Comparison of ENCODE assay signal across 19 cellular contexts in the genomic region with DNA sequence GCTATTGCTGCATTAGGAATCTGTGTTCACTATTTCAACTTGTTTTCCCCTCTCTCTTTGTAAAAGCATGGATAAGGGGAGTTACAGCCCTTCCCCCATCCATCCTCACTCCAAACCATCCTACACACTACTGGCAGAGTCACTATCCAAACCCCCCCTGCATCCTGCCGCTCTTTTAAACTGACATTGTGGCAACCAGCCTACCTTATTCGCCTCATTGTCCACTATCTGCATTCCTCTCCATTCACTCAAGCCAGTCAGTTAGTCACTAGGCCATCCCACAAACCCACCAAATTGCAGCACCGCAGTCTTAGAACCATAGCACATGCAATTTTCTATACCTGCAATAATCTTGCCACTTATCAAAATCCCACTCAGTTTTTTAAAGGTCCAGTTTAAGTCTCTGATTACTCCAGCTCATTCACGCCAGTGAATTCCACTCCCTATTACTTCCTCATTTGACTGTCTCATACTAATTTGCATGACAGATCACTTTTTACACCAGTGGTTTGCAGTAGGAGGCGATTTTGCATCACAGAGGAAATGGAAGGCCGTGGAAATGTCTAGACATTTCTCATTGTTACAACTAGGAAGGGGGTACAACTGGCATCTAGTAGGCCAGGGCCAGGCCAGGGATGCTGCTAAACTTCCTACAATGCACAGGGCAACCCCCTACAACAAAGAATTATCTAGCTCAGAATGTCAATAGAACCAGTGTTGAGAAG.
DNase-seq lines count a peak whose midpoint lies in the region; ATAC-seq, FAIRE-seq and TF ChIP-seq lines count a peak whose summit lies in the region.
"Had no signal": no experiment of that assay in that cellular context is flagged by ENCODE, and none has a peak within 500 bp of the region (broad histone marks: within the 10 kb centered on the region; RNA-seq: fewer than 3 reads in every experiment).

No MANE protein-coding gene starts in this region.

- DNase-seq in H9 (no peak), NAMALWA (ENCODE audit: low spot score) (peak; percentile 20), astrocyte of the hippocampus (ENCODE audit: low read depth, low spot score) (peak; percentile 25), progenitor cell of endocrine pancreas (ENCODE audit: low spot score, unreplicated experiment) (no peak), D721Med (ENCODE audit: insufficient read length, low spot score) (no peak), DMS114 treated with DMSO at 0.1 percent for 48 hours (lab: John Stamatoyannopoulos, UW; ENCODE audit: unreplicated experiment) (no peak)
- DNase-seq: activated CD4-positive, alpha-beta T cell treated with anti-CD3 and anti-CD28 coated beads, Interleukin-2, amount 50 U/mL, for 4 hours; activated T-cell treated with anti-CD3 and anti-CD28 coated beads, Interleukin-2, amount 50 U/mL, for 24 hours; heart right ventricle; naive thymus-derived CD4-positive, alpha-beta T cell; NCI-H82; posterior cingulate gyrus had no signal

- H3K23me2 ChIP-seq in H9 (ENCODE audit: insufficient read length, low read depth, low read length, poor library complexity, severe bottlenecking), result no peaks in the 10 kb centered on the region

- H3K27ac ChIP-seq in H9 (ENCODE audit: insufficient read length, low read depth, low read length), result peak overlapping the region; percentile 20
- H3K27ac ChIP-seq: coronary artery, heart right ventricle had no signal

- H4K91ac ChIP-seq in H9 (ENCODE audit: insufficient read length, low read depth, low read length), result no peak overlapping the region

- H3K27me3 Mint-ChIP-seq in H9 (ENCODE audit: low read depth) (peaks cover 4% of the 10 kb centered on the region), progenitor cell of endocrine pancreas (no peaks in the 10 kb centered on the region)
- H3K27me3 Mint-ChIP-seq: activated naive CD4-positive, alpha-beta T cell treated with anti-CD3 and anti-CD28 coated beads, Interleukin-2, amount 50 U/mL, for 24 hours; naive thymus-derived CD4-positive, alpha-beta T cell had no signal

- no peak overlapping the region for H4K8ac ChIP-seq in H9 (replicated peaks; ENCODE audit: insufficient read length, low read depth, low read length)

- H3K56ac ChIP-seq in H9 (ENCODE audit: insufficient read length, low read depth, low read length), result no peak overlapping the region

- no peak overlapping the region for H3K14ac ChIP-seq in H9 (ENCODE audit: insufficient read depth, low read length)

- H2AFZ ChIP-seq in H9 (ENCODE audit: low read length), result no peak overlapping the region

- H3K9me3 ChIP-seq in H9 (ENCODE audit: control insufficient read depth, low read depth, low read length), result no peaks in the 10 kb centered on the region
- H3K9me3 ChIP-seq: heart right ventricle had no signal

- H3K27ac Mint-ChIP-seq in H9, result peak overlapping the region in 1 of 3 experiments; percentile 26; a peak in 4 of 7 replicates
- H3K27ac Mint-ChIP-seq in progenitor cell of endocrine pancreas, result no peak overlapping the region
- H3K27ac Mint-ChIP-seq: activated naive CD4-positive, alpha-beta T cell treated with anti-CD3 and anti-CD28 coated beads, Interleukin-2, amount 50 U/mL, for 24 hours; activated T-cell treated with anti-CD3 and anti-CD28 coated beads, Interleukin-2, amount 50 U/mL, for 24 hours; brain; naive thymus-derived CD4-positive, alpha-beta T cell had no signal

- H3K79me1 ChIP-seq in H9 (ENCODE audit: insufficient read depth, low read depth, low read length, poor library complexity, severe bottlenecking), result no peaks in the 10 kb centered on the region

- FAIRE-seq in D721Med (lab: Jason Lieb, UNC), result no peak
- FAIRE-seq: keratinocyte, TTC549 had no signal

- H3K79me2 ChIP-seq in H9 (ENCODE audit: insufficient read depth, low read length), result no peaks in the 10 kb centered on the region

- WGBS in H9 (ENCODE audit: extremely low coverage, insufficient read length, low lambda C conversion rate), result no CpG with 5 or more reads among the region's 6 CpGs

- no peaks in the 10 kb centered on the region for H3K27me3 ChIP-seq in H9 (ENCODE audit: insufficient read depth, low read length)

- ATAC-seq in GM18868 (IDR thresholded peaks at IDR 0.05; ENCODE audit: unreplicated experiment) (peak; percentile 43), HG02852 (IDR thresholded peaks at IDR 0.05; ENCODE audit: unreplicated experiment) (no peak)
- ATAC-seq: heart right ventricle; naive thymus-derived CD4-positive, alpha-beta T cell had no signal

- H3K36me3 Mint-ChIP-seq in H9 (ENCODE audit: insufficient read depth in 1 of 3, low read depth in 3 of 3) (no peaks in the 10 kb centered on the region), progenitor cell of endocrine pancreas (ENCODE audit: insufficient read depth) (no peaks in the 10 kb centered on the region)
- H3K36me3 Mint-ChIP-seq: activated naive CD4-positive, alpha-beta T cell treated with anti-CD3 and anti-CD28 coated beads, Interleukin-2, amount 50 U/mL, for 24 hours; brain; naive thymus-derived CD4-positive, alpha-beta T cell had no signal

- H2BK120ac ChIP-seq in H9 (ENCODE audit: low read depth, low read length, poor library complexity, severe bottlenecking), result no peak overlapping the region

- peak overlapping the region; percentile 15 for H3K4me2 ChIP-seq in H9 (ENCODE audit: insufficient read depth, insufficient read length, low read length)

- H3K9ac ChIP-seq in H9 (ENCODE audit: extremely low read depth, insufficient read length, low read length), result no peak overlapping the region

- no peak overlapping the region for H2BK12ac ChIP-seq in H9 (ENCODE audit: insufficient read length, low read depth, low read length)

- H3T11ph ChIP-seq in H9 (ENCODE audit: low read length), result no peak overlapping the region

- H2BK5ac ChIP-seq in H9 (ENCODE audit: insufficient read length, low read length), result no peak overlapping the region

- no peak overlapping the region for H2AK5ac ChIP-seq in H9 (ENCODE audit: insufficient read length, low read length)

- no peak overlapping the region for H3K4ac ChIP-seq in H9 (ENCODE audit: low read depth, low read length)

- no peaks in the 10 kb centered on the region for H3K9me3 Mint-ChIP-seq in H9
- H3K9me3 Mint-ChIP-seq in progenitor cell of endocrine pancreas (ENCODE audit: low read depth), result no peaks in the 10 kb centered on the region
- H3K9me3 Mint-ChIP-seq: activated naive CD4-positive, alpha-beta T cell treated with anti-CD3 and anti-CD28 coated beads, Interleukin-2, amount 50 U/mL, for 24 hours; activated T-cell treated with anti-CD3 and anti-CD28 coated beads, Interleukin-2, amount 50 U/mL, for 24 hours; brain; naive thymus-derived CD4-positive, alpha-beta T cell had no signal

- H3K4me1 ChIP-seq in H9 (ENCODE audit: insufficient read depth, low read length), result peaks cover 8% of the 10 kb centered on the region
- H3K4me1 ChIP-seq: heart right ventricle had no signal

- H3K18ac ChIP-seq in H9 (ENCODE audit: insufficient read length, low read depth, low read length), result no peak overlapping the region

- H4K5ac ChIP-seq in H9 (ENCODE audit: insufficient read length, low read depth, low read length), result no peak overlapping the region

- TF ChIP-seq CTCF in H9 (conservative IDR thresholded peaks at IDR 0.05), result no peak
- TF ChIP-seq CTCF in progenitor cell of endocrine pancreas (IDR thresholded peaks at IDR 0.05; ENCODE audit: unreplicated experiment), result no peak
- TF ChIP-seq CTCF in D721Med (IDR thresholded peaks at IDR 0.05; ENCODE audit: insufficient read depth, missing control alignments), result no peak

- H4K20me1 ChIP-seq in H9 (ENCODE audit: control insufficient read depth, insufficient read depth, insufficient read length), result no peaks in the 10 kb centered on the region

- peak overlapping the region in 1 of 2 experiments; percentile 0; a peak in 1 of 5 replicates for H3K4me3 Mint-ChIP-seq in H9
- no peak overlapping the region for H3K4me3 Mint-ChIP-seq in progenitor cell of endocrine pancreas (ENCODE audit: low read depth)
- H3K4me3 Mint-ChIP-seq: activated naive CD4-positive, alpha-beta T cell treated with anti-CD3 and anti-CD28 coated beads, Interleukin-2, amount 50 U/mL, for 24 hours; activated T-cell treated with anti-CD3 and anti-CD28 coated beads, Interleukin-2, amount 50 U/mL, for 24 hours; brain; naive thymus-derived CD4-positive, alpha-beta T cell had no signal

- peaks cover 18% of the 10 kb centered on the region in 2 experiments for H3K4me1 Mint-ChIP-seq in H9
- no peaks in the 10 kb centered on the region for H3K4me1 Mint-ChIP-seq in progenitor cell of endocrine pancreas (ENCODE audit: low read depth)
- H3K4me1 Mint-ChIP-seq: activated naive CD4-positive, alpha-beta T cell treated with anti-CD3 and anti-CD28 coated beads, Interleukin-2, amount 50 U/mL, for 24 hours had no signal

- no peak overlapping the region for H3K23ac ChIP-seq in H9 (ENCODE audit: insufficient read length, low read depth, low read length)

- no peak overlapping the region for H2BK20ac ChIP-seq in H9 (ENCODE audit: low read depth, low read length, poor library complexity, severe bottlenecking)

- H2BK15ac ChIP-seq in H9 (ENCODE audit: low read depth, low read length), result no peak overlapping the region

Comparison
In these comparisons a context has a peak if more than half of its experiments do, and no peak if none do; other contexts are left out.
1. DNase-seq: peak in NAMALWA (single experiment) and astrocyte of the hippocampus (single experiment); none in H9 (single experiment), progenitor cell of endocrine pancreas (single experiment), D721Med (single experiment) and DMS114 treated with DMSO at 0.1 percent for 48 hours (single experiment).